1 cellular context compared by ENCODE assay signal in the genomic region with DNA sequence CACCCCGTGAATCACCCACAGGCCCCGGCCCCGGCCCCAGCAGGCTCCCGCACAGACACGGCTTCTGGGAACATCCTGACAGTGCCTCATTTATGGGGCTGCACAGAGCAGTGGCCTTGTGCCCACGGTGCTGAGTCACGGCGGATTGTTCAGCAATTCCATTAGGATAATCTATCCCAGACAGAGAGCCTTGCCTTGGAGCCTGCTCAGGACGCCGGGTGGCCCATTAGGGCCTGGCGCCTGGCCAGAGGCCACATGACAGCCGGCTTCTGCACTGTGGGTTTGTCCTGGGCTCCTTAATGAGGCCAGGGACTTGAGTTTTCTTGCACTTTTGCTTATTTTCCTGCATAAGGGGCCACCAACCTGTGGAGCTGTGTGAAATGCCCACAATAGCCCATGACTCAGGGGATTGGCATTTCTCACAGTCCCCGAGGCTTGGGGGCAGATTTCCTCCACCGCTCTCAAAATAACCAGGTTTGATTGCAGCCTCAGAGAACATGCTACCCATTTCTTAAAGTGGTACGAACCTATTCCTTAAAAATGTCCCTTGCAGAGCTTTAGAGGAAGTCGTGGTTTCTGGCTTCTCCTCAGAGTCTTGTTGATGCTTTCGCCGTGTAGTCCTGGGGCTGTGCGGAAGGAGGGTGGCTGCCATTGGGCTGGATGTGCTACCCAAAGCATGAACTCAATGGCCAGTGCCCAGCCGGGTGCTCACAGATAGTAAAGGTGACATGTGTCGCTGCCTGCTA.
A peak's percentile ranks its signal among the peaks of the same experiment; 100 is the strongest.
TF ChIP-seq lines count a peak whose summit lies in the region.

No MANE protein-coding gene starts in this region.

TF ChIP-seq in SK-N-SH, 30 proteins besides CTCF, POLR2A, EP300 and RAD21 (continued from another document):
- TF ChIP-seq, protein P1, sequence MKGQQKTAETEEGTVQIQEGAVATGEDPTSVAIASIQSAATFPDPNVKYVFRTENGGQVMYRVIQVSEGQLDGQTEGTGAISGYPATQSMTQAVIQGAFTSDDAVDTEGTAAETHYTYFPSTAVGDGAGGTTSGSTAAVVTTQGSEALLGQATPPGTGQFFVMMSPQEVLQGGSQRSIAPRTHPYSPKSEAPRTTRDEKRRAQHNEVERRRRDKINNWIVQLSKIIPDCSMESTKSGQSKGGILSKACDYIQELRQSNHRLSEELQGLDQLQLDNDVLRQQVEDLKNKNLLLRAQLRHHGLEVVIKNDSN (IDR thresholded peaks at IDR 0.05; ENCODE audit: borderline replicate concordance, low read depth) = peak; percentile 69
- TF ChIP-seq, protein P2, sequence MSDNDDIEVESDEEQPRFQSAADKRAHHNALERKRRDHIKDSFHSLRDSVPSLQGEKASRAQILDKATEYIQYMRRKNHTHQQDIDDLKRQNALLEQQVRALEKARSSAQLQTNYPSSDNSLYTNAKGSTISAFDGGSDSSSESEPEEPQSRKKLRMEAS (IDR thresholded peaks at IDR 0.05; ENCODE audit: low read depth) = peak; percentile 79
- TF ChIP-seq YY1 (IDR thresholded peaks at IDR 0.05; ENCODE audit: low read depth) (0 out of 2 replicates have a peak, but pooled peaks have one; percentile 40), GABPA (IDR thresholded peaks at IDR 0.05; ENCODE audit: low read depth) (no peak), MXI1 (IDR thresholded peaks at IDR 0.05; ENCODE audit: low read depth, low read length) (peak; percentile 82; the same call in 1 of the 2 replicates), TCF12 (IDR thresholded peaks at IDR 0.05) (peak; percentile 92), FOXJ3 (CRISPR knock-in tag; IDR thresholded peaks at IDR 0.05) (peak; percentile 58; the same call in 1 of the 2 replicates), POLR2AphosphoS5 (IDR thresholded peaks at IDR 0.05; ENCODE audit: low read depth, low read length) (peak; percentile 63), JUND (IDR thresholded peaks at IDR 0.05) (peak; percentile 85), ELF1 (IDR thresholded peaks at IDR 0.05) (no peak), NFIC (IDR thresholded peaks at IDR 0.05; ENCODE audit: borderline replicate concordance) (peak; percentile 97), SMC3 (IDR thresholded peaks at IDR 0.05; ENCODE audit: low read depth, low read length) (no peak; the same call in 1 of the 2 replicates), RXRA (IDR thresholded peaks at IDR 0.05; ENCODE audit: borderline replicate concordance, low read depth) (peak; percentile 90; the same call in 1 of the 2 replicates), RFX5 (IDR thresholded peaks at IDR 0.05; ENCODE audit: low read length) (no peak), FOSL2 (IDR thresholded peaks at IDR 0.05; ENCODE audit: borderline replicate concordance, low read depth) (peak; percentile 67), FOXM1 (IDR thresholded peaks at IDR 0.05; ENCODE audit: low read depth) (peak; percentile 84), TAF1 (IDR thresholded peaks at IDR 0.05; ENCODE audit: borderline replicate concordance, low read depth, low read length) (peak; percentile 34; the same call in 1 of the 2 replicates), MEF2A (IDR thresholded peaks at IDR 0.05; ENCODE audit: borderline replicate concordance, low read depth) (peak; percentile 97), SIN3A (IDR thresholded peaks at IDR 0.05; ENCODE audit: borderline replicate concordance, low read depth, low read length) (peak; percentile 51; the same call in 1 of the 2 replicates)
- TF ChIP-seq, protein P3, sequence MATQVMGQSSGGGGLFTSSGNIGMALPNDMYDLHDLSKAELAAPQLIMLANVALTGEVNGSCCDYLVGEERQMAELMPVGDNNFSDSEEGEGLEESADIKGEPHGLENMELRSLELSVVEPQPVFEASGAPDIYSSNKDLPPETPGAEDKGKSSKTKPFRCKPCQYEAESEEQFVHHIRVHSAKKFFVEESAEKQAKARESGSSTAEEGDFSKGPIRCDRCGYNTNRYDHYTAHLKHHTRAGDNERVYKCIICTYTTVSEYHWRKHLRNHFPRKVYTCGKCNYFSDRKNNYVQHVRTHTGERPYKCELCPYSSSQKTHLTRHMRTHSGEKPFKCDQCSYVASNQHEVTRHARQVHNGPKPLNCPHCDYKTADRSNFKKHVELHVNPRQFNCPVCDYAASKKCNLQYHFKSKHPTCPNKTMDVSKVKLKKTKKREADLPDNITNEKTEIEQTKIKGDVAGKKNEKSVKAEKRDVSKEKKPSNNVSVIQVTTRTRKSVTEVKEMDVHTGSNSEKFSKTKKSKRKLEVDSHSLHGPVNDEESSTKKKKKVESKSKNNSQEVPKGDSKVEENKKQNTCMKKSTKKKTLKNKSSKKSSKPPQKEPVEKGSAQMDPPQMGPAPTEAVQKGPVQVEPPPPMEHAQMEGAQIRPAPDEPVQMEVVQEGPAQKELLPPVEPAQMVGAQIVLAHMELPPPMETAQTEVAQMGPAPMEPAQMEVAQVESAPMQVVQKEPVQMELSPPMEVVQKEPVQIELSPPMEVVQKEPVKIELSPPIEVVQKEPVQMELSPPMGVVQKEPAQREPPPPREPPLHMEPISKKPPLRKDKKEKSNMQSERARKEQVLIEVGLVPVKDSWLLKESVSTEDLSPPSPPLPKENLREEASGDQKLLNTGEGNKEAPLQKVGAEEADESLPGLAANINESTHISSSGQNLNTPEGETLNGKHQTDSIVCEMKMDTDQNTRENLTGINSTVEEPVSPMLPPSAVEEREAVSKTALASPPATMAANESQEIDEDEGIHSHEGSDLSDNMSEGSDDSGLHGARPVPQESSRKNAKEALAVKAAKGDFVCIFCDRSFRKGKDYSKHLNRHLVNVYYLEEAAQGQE (IDR thresholded peaks at IDR 0.05; ENCODE audit: low read depth, low read length) = 0 out of 2 replicates have a peak, but pooled peaks have one; percentile 27
- TF ChIP-seq, protein P4, sequence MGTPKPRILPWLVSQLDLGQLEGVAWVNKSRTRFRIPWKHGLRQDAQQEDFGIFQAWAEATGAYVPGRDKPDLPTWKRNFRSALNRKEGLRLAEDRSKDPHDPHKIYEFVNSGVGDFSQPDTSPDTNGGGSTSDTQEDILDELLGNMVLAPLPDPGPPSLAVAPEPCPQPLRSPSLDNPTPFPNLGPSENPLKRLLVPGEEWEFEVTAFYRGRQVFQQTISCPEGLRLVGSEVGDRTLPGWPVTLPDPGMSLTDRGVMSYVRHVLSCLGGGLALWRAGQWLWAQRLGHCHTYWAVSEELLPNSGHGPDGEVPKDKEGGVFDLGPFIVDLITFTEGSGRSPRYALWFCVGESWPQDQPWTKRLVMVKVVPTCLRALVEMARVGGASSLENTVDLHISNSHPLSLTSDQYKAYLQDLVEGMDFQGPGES (IDR thresholded peaks at IDR 0.05; ENCODE audit: low read depth, low read length) = no peak
- TF ChIP-seq, protein P5, sequence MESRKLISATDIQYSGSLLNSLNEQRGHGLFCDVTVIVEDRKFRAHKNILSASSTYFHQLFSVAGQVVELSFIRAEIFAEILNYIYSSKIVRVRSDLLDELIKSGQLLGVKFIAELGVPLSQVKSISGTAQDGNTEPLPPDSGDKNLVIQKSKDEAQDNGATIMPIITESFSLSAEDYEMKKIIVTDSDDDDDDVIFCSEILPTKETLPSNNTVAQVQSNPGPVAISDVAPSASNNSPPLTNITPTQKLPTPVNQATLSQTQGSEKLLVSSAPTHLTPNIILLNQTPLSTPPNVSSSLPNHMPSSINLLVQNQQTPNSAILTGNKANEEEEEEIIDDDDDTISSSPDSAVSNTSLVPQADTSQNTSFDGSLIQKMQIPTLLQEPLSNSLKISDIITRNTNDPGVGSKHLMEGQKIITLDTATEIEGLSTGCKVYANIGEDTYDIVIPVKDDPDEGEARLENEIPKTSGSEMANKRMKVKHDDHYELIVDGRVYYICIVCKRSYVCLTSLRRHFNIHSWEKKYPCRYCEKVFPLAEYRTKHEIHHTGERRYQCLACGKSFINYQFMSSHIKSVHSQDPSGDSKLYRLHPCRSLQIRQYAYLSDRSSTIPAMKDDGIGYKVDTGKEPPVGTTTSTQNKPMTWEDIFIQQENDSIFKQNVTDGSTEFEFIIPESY (IDR thresholded peaks at IDR 0.05; ENCODE audit: borderline replicate concordance, low read depth) = 0 out of 2 replicates have a peak, but pooled peaks have one; percentile 44
